ENCODE assay signal across 8 cellular contexts in the genomic region with DNA sequence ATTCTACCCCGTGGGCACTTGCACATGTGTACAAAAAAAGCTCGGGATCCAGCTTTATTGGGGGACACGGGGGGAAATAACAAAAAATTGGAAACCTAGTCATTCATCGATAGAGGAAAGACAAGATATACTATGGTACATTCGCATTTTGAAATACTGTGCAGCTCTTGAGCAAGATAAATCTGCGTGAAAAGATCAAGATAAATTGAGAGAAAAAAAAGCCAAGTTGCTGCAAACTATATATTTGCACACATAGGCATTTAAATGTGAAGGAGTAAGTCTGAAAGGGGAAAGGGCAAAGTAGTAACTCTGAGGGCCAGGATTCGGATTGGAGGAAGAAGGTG. TPM values are rescaled to one million over a fixed set of nuclear protein-coding genes. Genes with fewer than 3 reads are reported as not detected.
DNase-seq lines count a peak whose midpoint lies in the region; ATAC-seq lines count a peak whose summit lies in the region.

No MANE protein-coding gene starts in this region.

- CTCF ChIA-PET in activated CD4-positive, alpha-beta memory T cell treated with anti-CD3 and anti-CD28 coated beads for 36 hours (lab: Charles Lee): interaction anchor here (0.6 to 0.9 kb wide), 2 partner anchors 15 to 22 kb away, joined by 3 read pairs; no protein-coding TSS in a partner anchor

- POLR2A ChIA-PET in activated CD4-positive, alpha-beta memory T cell treated with anti-CD3 and anti-CD28 coated beads for 36 hours (lab: Charles Lee): interaction anchor here (0.7 to 2.1 kb wide), 5 partner anchors 11 to 80 kb away, joined by 3 to 10 read pairs (median 3); no protein-coding TSS in a partner anchor

- 19% methylated on average over 7 of the region's 7 CpGs for WGBS in right cardiac atrium

- H3K27ac Mint-ChIP-seq in activated CD4-positive, alpha-beta memory T cell treated with anti-CD3 and anti-CD28 coated beads for 36 hours: peak overlapping the region; percentile 95

- H3K9me3 Mint-ChIP-seq in activated CD4-positive, alpha-beta memory T cell treated with anti-CD3 and anti-CD28 coated beads for 36 hours: no peaks in the 10 kb centered on the region

- no peak for DNase-seq in H7
- DNase-seq in activated CD4-positive, alpha-beta memory T cell treated with anti-CD3 and anti-CD28 coated beads for 36 hours: no peak
- no peak for DNase-seq in right cardiac atrium
- no peak for DNase-seq in kidney glomerular epithelial cell (lab: John Stamatoyannopoulos, UW)
- DNase-seq in pons (ENCODE audit: low spot score): no peak
- no peak for DNase-seq in germinal center (ENCODE audit: low spot score)
- DNase-seq in hepatic stellate cell (ENCODE audit: low spot score): no peak

- H3K27me3 ChIP-seq in H7 (ENCODE audit: control insufficient read depth, insufficient read depth, low read length) (no peaks in the 10 kb centered on the region), right cardiac atrium (ENCODE audit: control insufficient read depth, insufficient read depth) (no peaks in the 10 kb centered on the region)

- ATAC-seq in right cardiac atrium: no peak

- H3K27ac ChIP-seq in right cardiac atrium (ENCODE audit: low read length) (peak overlapping the region; percentile 97), skin epidermis (peak overlapping the region; percentile 46 to 96 (median 89))

- H3K4me3 ChIP-seq in H7 (ENCODE audit: insufficient read depth, low read depth, low read length): peak overlapping the region; percentile 65
- H3K4me3 ChIP-seq in right cardiac atrium (ENCODE audit: low read length): peak overlapping the region; percentile 96
- peak overlapping the region; percentile 67 to 86 (median 78) for H3K4me3 ChIP-seq in skin epidermis

- 0 out of 2 replicates have a peak, but pooled peaks cover 2% of the 10 kb centered on the region for H3K36me3 ChIP-seq in H7 (replicated peaks; ENCODE audit: control insufficient read depth, insufficient read depth, low read length)

- peaks cover 22% of the 10 kb centered on the region for H3K36me3 Mint-ChIP-seq in activated CD4-positive, alpha-beta memory T cell treated with anti-CD3 and anti-CD28 coated beads for 36 hours

- H3K4me3 Mint-ChIP-seq in activated CD4-positive, alpha-beta memory T cell treated with anti-CD3 and anti-CD28 coated beads for 36 hours: peak overlapping the region; percentile 89

- H3K4me1 ChIP-seq in right cardiac atrium (ENCODE audit: control insufficient read depth, insufficient read depth, low read length): peaks cover 2% of the 10 kb centered on the region

- H3K27me3 Mint-ChIP-seq in activated CD4-positive, alpha-beta memory T cell treated with anti-CD3 and anti-CD28 coated beads for 36 hours: no peaks in the 10 kb centered on the region

- H3K4me1 Mint-ChIP-seq in activated CD4-positive, alpha-beta memory T cell treated with anti-CD3 and anti-CD28 coated beads for 36 hours (ENCODE audit: low read depth): peaks cover 33% of the 10 kb centered on the region

- no peaks in the 10 kb centered on the region for H3K9me3 ChIP-seq in right cardiac atrium (ENCODE audit: control insufficient read depth, low read length)

- intact Hi-C loops in activated CD4-positive, alpha-beta memory T cell treated with anti-CD3 and anti-CD28 coated beads for 36 hours (cut with micrococcal nuclease): loop anchor here (1.0 to 5.0 kb wide), 3 partner anchors 78 to 833 kb away; partner anchors contain the start of genes CCNDBP1, GANC and TMEM87A
- intact Hi-C loops in right cardiac atrium (cut with DNase I): loop anchor here in 1 of 4 donors (2.0 kb wide), 1 partner anchor 26 kb away; the partner anchor contains the start of gene TMEM62

RNA-seq across cellular contexts. Expression of gene UBR1, which starts 0.6 kb away (rescaled TPM):
- 13.0 and 16.3 TPM in 2 replicates for total RNA-seq in H7 (2014; rRNA removed; shearing (Covaris generic))
- total RNA-seq in activated CD4-positive, alpha-beta memory T cell treated with anti-CD3 and anti-CD28 coated beads for 36 hours: 10 to 100 TPM; 24.5 to 29.7 TPM
- 10 to 100 TPM; 20.9 to 25.5 (median 21.0) TPM for total RNA-seq in right cardiac atrium
- 6.1 TPM for polyA plus RNA-seq in right cardiac atrium

RNA-seq across cellular contexts. Expression of gene TMEM62, which starts 26.9 kb away (rescaled TPM):
- 1.8 and 4.8 TPM in 2 replicates for total RNA-seq in H7 (2014; rRNA removed; shearing (Covaris generic))
- total RNA-seq in activated CD4-positive, alpha-beta memory T cell treated with anti-CD3 and anti-CD28 coated beads for 36 hours: 10 to 100 TPM; 11.3 to 12.7 TPM
- 10 to 100 TPM in 3 of 4 donors, 1 to 10 TPM in 1; 9.8 to 11.2 (median 10.4) TPM for total RNA-seq in right cardiac atrium
- 7.8 TPM for polyA plus RNA-seq in right cardiac atrium
